ENCODE assay signal across 8 cellular contexts in the genomic region with DNA sequence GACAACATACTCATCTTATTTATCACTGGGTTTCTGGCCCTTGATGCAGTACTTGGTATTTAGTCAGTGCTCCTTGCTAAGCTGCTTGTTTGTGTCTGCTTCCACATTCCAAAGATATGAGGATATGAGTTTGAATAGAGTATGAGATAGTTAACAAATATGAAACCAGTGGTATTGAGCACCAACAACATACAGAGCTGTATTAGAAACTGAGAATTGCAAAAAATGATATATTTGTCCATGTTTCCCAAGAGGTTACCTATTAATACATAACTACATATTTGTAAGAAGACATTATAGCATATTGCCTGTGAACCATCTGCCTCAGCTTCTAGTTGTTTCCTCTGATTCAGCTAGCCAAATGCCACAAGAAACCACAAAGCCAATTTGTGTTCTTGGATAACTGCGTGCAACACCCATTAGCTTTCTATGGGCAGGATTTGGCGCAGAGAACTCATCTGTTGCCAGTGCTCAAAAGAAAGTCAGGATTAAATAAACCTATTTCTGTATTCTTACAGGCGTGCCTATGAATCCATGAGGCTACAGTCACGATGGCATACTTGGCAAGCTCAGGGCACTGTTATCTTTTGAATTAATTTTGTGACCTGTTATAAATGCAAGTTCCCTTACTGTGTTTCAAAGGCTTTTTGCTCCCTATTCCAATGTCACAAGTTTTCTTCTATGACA.
A peak's percentile ranks its signal among the peaks of the same experiment; 100 is the strongest.
DNase-seq lines count a peak whose midpoint lies in the region; ATAC-seq and TF ChIP-seq lines count a peak whose summit lies in the region.

No MANE protein-coding gene starts in this region.

- peak overlapping the region; percentile 9 for H3K9ac ChIP-seq in Loucy (ENCODE audit: low read depth, low read length, poor library complexity, severe bottlenecking)

- intact Hi-C loops in MCF 10A (cut with micrococcal nuclease) = loop anchor here (2.0 to 10.0 kb wide), 3 partner anchors 154 to 943 kb away; no protein-coding TSS in a partner anchor

- no peaks in the 10 kb centered on the region for H3K36me3 Mint-ChIP-seq in MCF 10A (ENCODE audit: insufficient read depth, unreplicated experiment)

- H3K9me3 Mint-ChIP-seq in MCF 10A (ENCODE audit: unreplicated experiment) = no peaks in the 10 kb centered on the region

- H3K27me3 Mint-ChIP-seq in MCF 10A (ENCODE audit: insufficient read depth, unreplicated experiment) = no peaks in the 10 kb centered on the region

- H3K9me3 ChIP-seq in Loucy (ENCODE audit: insufficient read depth, low read depth, low read length) = no peaks in the 10 kb centered on the region

- H3K4me2 ChIP-seq in Loucy (ENCODE audit: low read depth, low read length, poor library complexity, severe bottlenecking) = no peak overlapping the region

- H2AFZ ChIP-seq in Loucy (ENCODE audit: low read length) = peak overlapping the region; percentile 32; the same call in 1 of the 2 replicates

- no peak for TF ChIP-seq CTCF in AG04449 (IDR thresholded peaks at IDR 0.05; ENCODE audit: insufficient read depth, low read length, missing control alignments)
- TF ChIP-seq CTCF in Loucy (conservative IDR thresholded peaks at IDR 0.05; ENCODE audit: low read length) = no peak
- TF ChIP-seq CTCF in MCF 10A (IDR thresholded peaks at IDR 0.05; ENCODE audit: unreplicated experiment) = no peak

- no peaks in the 10 kb centered on the region for H3K79me2 ChIP-seq in Loucy (ENCODE audit: insufficient read depth, low read length)

- H3K27ac Mint-ChIP-seq in MCF 10A (ENCODE audit: low read depth, unreplicated experiment) = peak overlapping the region; percentile 97

- H3K9me2 ChIP-seq in Loucy (replicated peaks; ENCODE audit: low read depth, low read length) = no peaks in the 10 kb centered on the region

- H3K4me1 ChIP-seq in Loucy (ENCODE audit: insufficient read depth, low read length, poor library complexity, severe bottlenecking) = peaks cover 14% of the 10 kb centered on the region

- ATAC-seq in HG02571 (IDR thresholded peaks at IDR 0.05; ENCODE audit: unreplicated experiment) (no peak), GM19397 (IDR thresholded peaks at IDR 0.05; ENCODE audit: unreplicated experiment) (no peak)

- H3K4me3 ChIP-seq in AG04449 (ENCODE audit: low read depth, low read length) (no peak overlapping the region), Loucy (ENCODE audit: low read length, poor library complexity, severe bottlenecking) (no peak overlapping the region)

- no TSS peak for BruUV-seq in MCF 10A (replicated peaks; lab: Mats Ljungman, UMichigan)

- no peaks in the 10 kb centered on the region for H3K36me3 ChIP-seq in Loucy (ENCODE audit: insufficient read depth, low read length)

- CTCF ChIA-PET in AG04449 (lab: Yijun Ruan, JAX) (interaction anchor here (0.6 to 5.7 kb wide), 33 partner anchors 10 to 1021 kb away, joined by 3 to 129 read pairs (median 4); no protein-coding TSS in a partner anchor), MCF 10A (lab: Yijun Ruan, JAX) (interaction anchor here (0.5 to 4.5 kb wide), 57 partner anchors 10 to 1021 kb away, joined by 3 to 90 read pairs (median 4); partner anchors contain the start of gene KCNJ2)

- no peaks in the 10 kb centered on the region for H4K20me1 ChIP-seq in Loucy (ENCODE audit: insufficient read depth, low read length, poor library complexity, severe bottlenecking)

- no peaks in the 10 kb centered on the region for H3K27me3 ChIP-seq in Loucy (ENCODE audit: insufficient read depth, low read length, poor library complexity, severe bottlenecking)

- H3K4me3 Mint-ChIP-seq in MCF 10A (ENCODE audit: unreplicated experiment) = no peak overlapping the region

- POLR2A ChIA-PET in AG04449 (lab: Yijun Ruan, JAX) = interaction anchor here (0.7 to 1.4 kb wide), 7 partner anchors 16 to 359 kb away, joined by 3 to 7 read pairs (median 3); no protein-coding TSS in a partner anchor
- POLR2A ChIA-PET in MCF 10A (lab: Yijun Ruan, JAX) = interaction anchor here (0.7 to 5.9 kb wide), 15 partner anchors 23 to 943 kb away, joined by 3 to 70 read pairs (median 5); partner anchors contain the start of gene KCNJ2

- H3F3A ChIP-seq in Loucy (ENCODE audit: low read depth) = no peaks in the 10 kb centered on the region

- H3K4me1 Mint-ChIP-seq in MCF 10A (ENCODE audit: insufficient read depth, unreplicated experiment) = peaks cover 30% of the 10 kb centered on the region

- peak; percentile 96 for DNase-seq in AG04449 (ENCODE audit: low read depth, low spot score)
- peak; percentile 65 for DNase-seq in MCF 10A (ENCODE audit: unreplicated experiment)
- peak; percentile 31 for DNase-seq in medulla oblongata (ENCODE audit: extremely low spot score)
- no peak for DNase-seq in stimulated activated CD4-positive, alpha-beta T cell treated with anti-CD3 and anti-CD28 coated beads, Interleukin-1b, Interleukin-23, amount 100 ng/mL, for 48 hours
- no peak for DNase-seq in ureter (ENCODE audit: low spot score)

Comparison
In these comparisons a context has a peak if more than half of its experiments do, and no peak if none do; other contexts are left out.
1. DNase-seq: peak in AG04449 (single experiment), MCF 10A (single experiment) and medulla oblongata (single experiment); none in stimulated activated CD4-positive, alpha-beta T cell treated with anti-CD3 and anti-CD28 coated beads, Interleukin-1b, Interleukin-23, amount 100 ng/mL, for 48 hours (single experiment) and ureter (single experiment).